In the genomic region with DNA sequence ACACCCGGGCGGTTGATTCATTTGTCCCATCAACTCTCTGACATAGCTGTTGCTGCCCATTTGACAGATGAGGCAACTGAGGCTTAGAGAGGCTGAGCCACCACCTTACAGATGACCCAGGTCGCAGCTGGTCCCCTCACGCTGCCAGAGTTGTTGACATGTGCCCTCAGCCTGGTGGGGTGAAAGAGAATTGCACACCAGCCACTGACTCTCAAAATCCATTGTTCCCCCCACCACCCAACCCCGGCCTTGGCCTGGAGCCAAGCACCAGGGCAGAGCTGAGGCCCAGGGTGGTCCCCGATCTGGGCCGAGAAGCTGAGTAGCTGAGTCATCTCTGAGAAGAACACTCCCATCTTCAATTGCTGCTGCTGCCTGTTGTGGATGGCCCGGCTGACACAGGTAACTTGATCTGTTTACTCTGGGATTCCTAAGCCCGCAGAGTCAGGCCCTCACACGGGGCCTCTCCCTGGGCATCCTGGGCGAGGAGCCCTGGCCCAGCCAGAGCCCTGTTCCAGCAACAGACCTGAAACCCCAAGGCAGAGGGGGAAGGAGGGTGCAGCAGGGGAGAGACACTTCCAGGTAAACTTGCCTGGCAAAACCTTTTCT, we compare ENCODE assay signal across 10 cellular contexts. TPM values are rescaled to one million over a fixed set of nuclear protein-coding genes. Genes with fewer than 3 reads are reported as not detected.
A peak's percentile ranks its signal among the peaks of the same experiment; 100 is the strongest.
DNase-seq lines count a peak whose midpoint lies in the region; ATAC-seq, FAIRE-seq and TF ChIP-seq lines count a peak whose summit lies in the region.
"Had no signal": no experiment of that assay in that cellular context is flagged by ENCODE, and none has a peak within 500 bp of the region (broad histone marks: within the 10 kb centered on the region; RNA-seq: fewer than 3 reads in every experiment).

No MANE protein-coding gene starts in this region.

- H3K27me3 ChIP-seq in fibroblast of lung (ENCODE audit: control insufficient read depth, insufficient read depth, low read length) = no peaks in the 10 kb centered on the region
- H3K27me3 ChIP-seq in stomach = no peaks in the 10 kb centered on the region
- H3K27me3 ChIP-seq: right lobe of liver had no signal

- CTCF ChIA-PET in activated CD8-positive, alpha-beta T cell treated with anti-CD3 and anti-CD28 coated beads for 36 hours (lab: Charles Lee) = no interaction called here
- CTCF ChIA-PET in activated CD8-positive, alpha-beta T cell treated with anti-CD3 and anti-CD28 coated beads, Interleukin-2, amount 10 ng/mL, durations not matched to agents 7 days and 5 days (lab: Charles Lee) = no interaction called here

- H2AFZ ChIP-seq in fibroblast of lung (ENCODE audit: low read length) = no peak overlapping the region

- no peak overlapping the region for H3K4me3 ChIP-seq in fibroblast of lung (replicated peaks in 1 of 4; ENCODE audit: control extremely low read depth in 1 of 4, insufficient read depth in 1 of 4, low read depth in 3 of 4, low read length in 4 of 4)
- no peak overlapping the region for H3K4me3 ChIP-seq in stomach
- H3K4me3 ChIP-seq: right lobe of liver had no signal

- H3K36me3 ChIP-seq in fibroblast of lung (ENCODE audit: control insufficient read depth, insufficient read depth, low read length) (no peaks in the 10 kb centered on the region), stomach (no peaks in the 10 kb centered on the region)
- H3K36me3 ChIP-seq: right lobe of liver had no signal

- TF ChIP-seq CTCF in activated CD8-positive, alpha-beta T cell treated with anti-CD3 and anti-CD28 coated beads for 36 hours (IDR thresholded peaks at IDR 0.05) = no peak
- peak in 1 of 2 donors; percentile 5 for TF ChIP-seq CTCF in fibroblast of lung (conservative IDR thresholded peaks at IDR 0.05 in 1 of 2, IDR thresholded peaks at IDR 0.05 in 1 of 2; ENCODE audit: low read depth in 1 of 2, low read length in 2 of 2)
- no peak for TF ChIP-seq CTCF in stomach (IDR thresholded peaks at IDR 0.05)

- no peak overlapping the region for H3K27ac Mint-ChIP-seq in activated CD8-positive, alpha-beta T cell treated with anti-CD3 and anti-CD28 coated beads for 36 hours
- H3K27ac Mint-ChIP-seq in activated CD8-positive, alpha-beta T cell treated with anti-CD3 and anti-CD28 coated beads, Interleukin-2, amount 10 ng/mL, durations not matched to agents 7 days and 5 days = no peak overlapping the region

- no peak overlapping the region for H3K4me3 Mint-ChIP-seq in activated CD8-positive, alpha-beta T cell treated with anti-CD3 and anti-CD28 coated beads for 36 hours
- H3K4me3 Mint-ChIP-seq in activated CD8-positive, alpha-beta T cell treated with anti-CD3 and anti-CD28 coated beads, Interleukin-2, amount 10 ng/mL, durations not matched to agents 7 days and 5 days = no peak overlapping the region

- H3K9ac ChIP-seq in fibroblast of lung (ENCODE audit: insufficient read depth, low read length) = no peak overlapping the region

- H3K4me1 ChIP-seq in fibroblast of lung (ENCODE audit: control insufficient read depth, extremely low read depth, insufficient read depth, low read length) = peaks cover 2% of the 10 kb centered on the region
- H3K4me1 ChIP-seq in stomach = peaks cover 0 to 13% (median 0%) of the 10 kb centered on the region in 4 donors
- H3K4me1 ChIP-seq: right lobe of liver had no signal

- no peaks in the 10 kb centered on the region for H3K27me3 Mint-ChIP-seq in activated CD8-positive, alpha-beta T cell treated with anti-CD3 and anti-CD28 coated beads for 36 hours
- no peaks in the 10 kb centered on the region for H3K27me3 Mint-ChIP-seq in activated CD8-positive, alpha-beta T cell treated with anti-CD3 and anti-CD28 coated beads, Interleukin-2, amount 10 ng/mL, durations not matched to agents 7 days and 5 days (ENCODE audit: low read depth)

- 41 to 58% (median 50%) methylated on average over 9 to 11 of the region's 11 CpGs for WGBS in stomach, 5 donors

- DNase-seq in activated CD8-positive, alpha-beta T cell treated with anti-CD3 and anti-CD28 coated beads for 36 hours = peak; percentile 27
- no peak for DNase-seq in activated CD8-positive, alpha-beta T cell treated with anti-CD3 and anti-CD28 coated beads, Interleukin-2, amount 10 ng/mL, durations not matched to agents 7 days and 5 days
- peak; percentile 85 for DNase-seq in NCI-H82 (lab: John Stamatoyannopoulos, UW)
- DNase-seq in fibroblast of lung (ENCODE audit: low read depth in 2 of 2) = peak; percentile 74 to 80
- DNase-seq in stomach = peak; percentile 28
- no peak for DNase-seq in GM12892 (ENCODE audit: insufficient read length)
- DNase-seq in amniotic stem cell (lab: John Stamatoyannopoulos, UW) = no peak
- DNase-seq: right lobe of liver had no signal

- H3K27ac ChIP-seq in fibroblast of lung (ENCODE audit: insufficient read depth, low read length) (no peak overlapping the region), stomach (no peak overlapping the region)
- H3K27ac ChIP-seq: right lobe of liver had no signal

- H3K4me2 ChIP-seq in fibroblast of lung (ENCODE audit: extremely low read depth, insufficient read depth, low read length) = no peak overlapping the region

- no peak for FAIRE-seq in GM12892 (lab: Jason Lieb, UNC)

- TF ChIP-seq POLR2A in stomach (IDR thresholded peaks at IDR 0.05) (no peak), GM12892 (IDR thresholded peaks at IDR 0.05; ENCODE audit: low read depth, low read length) (no peak)

- no peaks in the 10 kb centered on the region for H4K20me1 ChIP-seq in fibroblast of lung (ENCODE audit: control insufficient read depth, extremely low read depth, insufficient read depth, low read length)

- H3K9me3 ChIP-seq in fibroblast of lung (ENCODE audit: control insufficient read depth, insufficient read depth, low read depth, low read length) (no peaks in the 10 kb centered on the region), stomach (no peaks in the 10 kb centered on the region)
- H3K9me3 ChIP-seq: right lobe of liver had no signal

- POLR2A ChIA-PET in activated CD8-positive, alpha-beta T cell treated with anti-CD3 and anti-CD28 coated beads for 36 hours (lab: Charles Lee) = no interaction called here
- POLR2A ChIA-PET in activated CD8-positive, alpha-beta T cell treated with anti-CD3 and anti-CD28 coated beads, Interleukin-2, amount 10 ng/mL, durations not matched to agents 7 days and 5 days (lab: Charles Lee) = no interaction called here

- intact Hi-C loops in activated CD8-positive, alpha-beta T cell treated with anti-CD3 and anti-CD28 coated beads for 36 hours (cut with micrococcal nuclease) = no loop called here
- intact Hi-C loops in stomach (cut with DNase I; ENCODE audit: low total_unique reads) = no loop called here

- H3K79me2 ChIP-seq in fibroblast of lung (ENCODE audit: control insufficient read depth, insufficient read depth, low read length) = no peaks in the 10 kb centered on the region

- H3K4me1 Mint-ChIP-seq in activated CD8-positive, alpha-beta T cell treated with anti-CD3 and anti-CD28 coated beads for 36 hours (ENCODE audit: low read depth) = peaks cover 27% of the 10 kb centered on the region
- H3K4me1 Mint-ChIP-seq in activated CD8-positive, alpha-beta T cell treated with anti-CD3 and anti-CD28 coated beads, Interleukin-2, amount 10 ng/mL, durations not matched to agents 7 days and 5 days (ENCODE audit: low read depth) = peaks cover 16% of the 10 kb centered on the region

- ATAC-seq in activated CD8-positive, alpha-beta T cell treated with anti-CD3 and anti-CD28 coated beads for 36 hours = no peak
- ATAC-seq in activated CD8-positive, alpha-beta T cell treated with anti-CD3 and anti-CD28 coated beads, Interleukin-2, amount 10 ng/mL, durations not matched to agents 7 days and 5 days = no peak
- no peak for ATAC-seq in GM19035 (IDR thresholded peaks at IDR 0.05; ENCODE audit: unreplicated experiment)

- H3K36me3 Mint-ChIP-seq in activated CD8-positive, alpha-beta T cell treated with anti-CD3 and anti-CD28 coated beads for 36 hours (ENCODE audit: low read depth) = no peaks in the 10 kb centered on the region
- no peaks in the 10 kb centered on the region for H3K36me3 Mint-ChIP-seq in activated CD8-positive, alpha-beta T cell treated with anti-CD3 and anti-CD28 coated beads, Interleukin-2, amount 10 ng/mL, durations not matched to agents 7 days and 5 days (ENCODE audit: low read depth)

- no peak for TF ChIP-seq EP300 in stomach (IDR thresholded peaks at IDR 0.05)

- no peaks in the 10 kb centered on the region for H3K9me3 Mint-ChIP-seq in activated CD8-positive, alpha-beta T cell treated with anti-CD3 and anti-CD28 coated beads for 36 hours
- no peaks in the 10 kb centered on the region for H3K9me3 Mint-ChIP-seq in activated CD8-positive, alpha-beta T cell treated with anti-CD3 and anti-CD28 coated beads, Interleukin-2, amount 10 ng/mL, durations not matched to agents 7 days and 5 days (ENCODE audit: insufficient read depth)

RNA-seq across cellular contexts. Expression of a gene that starts 27.5 kb away (rescaled TPM):
- total RNA-seq in activated CD8-positive, alpha-beta T cell treated with anti-CD3 and anti-CD28 coated beads for 36 hours = 10 to 100 TPM; 29.8 to 30.2 TPM
- 10 to 100 TPM; 61.6 to 64.8 TPM for total RNA-seq in activated CD8-positive, alpha-beta T cell treated with anti-CD3 and anti-CD28 coated beads, Interleukin-2, amount 10 ng/mL, durations not matched to agents 7 days and 5 days
- total RNA-seq in fibroblast of lung (not detected in 2 replicates), stomach (1 to 10 TPM in 4 of 5 donors, not detected in 1; 1.1 to 3.8 (median 1.4) TPM)
- polyA plus RNA-seq in fibroblast of lung (not detected in 2 replicates), stomach (1 to 10 TPM in 1 of 3 donors, under 1 TPM in 2; 0.56 to 1.7 (median 0.95) TPM)
- polyA plus RNA-seq in fibroblast of lung (2012) = 0.30 TPM in 1 of 2 replicates, not detected in the other
- polyA minus RNA-seq in fibroblast of lung (ENCODE audit: low replicate concordance) = not detected in 2 replicates
- polyA plus RNA-seq in GM12892 (2012; ENCODE audit: missing spikeins) = 3.9 TPM
- polyA plus RNA-seq: BJ had no signal

Comparison
In these comparisons a context has a peak if more than half of its experiments do, and no peak if none do; other contexts are left out.
1. DNase-seq: peak in activated CD8-positive, alpha-beta T cell treated with anti-CD3 and anti-CD28 coated beads for 36 hours (single experiment), NCI-H82 (single experiment), fibroblast of lung (2 of 2) and stomach (single experiment); none in activated CD8-positive, alpha-beta T cell treated with anti-CD3 and anti-CD28 coated beads, Interleukin-2, amount 10 ng/mL, durations not matched to agents 7 days and 5 days (single experiment), GM12892 (single experiment) and amniotic stem cell (single experiment).
2. RNA of a gene that starts 27.5 kb away (total RNA-seq): 61.6 to 64.8 TPM in activated CD8-positive, alpha-beta T cell treated with anti-CD3 and anti-CD28 coated beads, Interleukin-2, amount 10 ng/mL, durations not matched to agents 7 days and 5 days and 29.8 to 30.2 TPM in activated CD8-positive, alpha-beta T cell treated with anti-CD3 and anti-CD28 coated beads for 36 hours; 1.1 to 3.8 TPM in stomach and not detected in fibroblast of lung; every median in the first group is over 4 times any median in the second.